ENCODE assay signal across 8 cellular contexts in the genomic region with DNA sequence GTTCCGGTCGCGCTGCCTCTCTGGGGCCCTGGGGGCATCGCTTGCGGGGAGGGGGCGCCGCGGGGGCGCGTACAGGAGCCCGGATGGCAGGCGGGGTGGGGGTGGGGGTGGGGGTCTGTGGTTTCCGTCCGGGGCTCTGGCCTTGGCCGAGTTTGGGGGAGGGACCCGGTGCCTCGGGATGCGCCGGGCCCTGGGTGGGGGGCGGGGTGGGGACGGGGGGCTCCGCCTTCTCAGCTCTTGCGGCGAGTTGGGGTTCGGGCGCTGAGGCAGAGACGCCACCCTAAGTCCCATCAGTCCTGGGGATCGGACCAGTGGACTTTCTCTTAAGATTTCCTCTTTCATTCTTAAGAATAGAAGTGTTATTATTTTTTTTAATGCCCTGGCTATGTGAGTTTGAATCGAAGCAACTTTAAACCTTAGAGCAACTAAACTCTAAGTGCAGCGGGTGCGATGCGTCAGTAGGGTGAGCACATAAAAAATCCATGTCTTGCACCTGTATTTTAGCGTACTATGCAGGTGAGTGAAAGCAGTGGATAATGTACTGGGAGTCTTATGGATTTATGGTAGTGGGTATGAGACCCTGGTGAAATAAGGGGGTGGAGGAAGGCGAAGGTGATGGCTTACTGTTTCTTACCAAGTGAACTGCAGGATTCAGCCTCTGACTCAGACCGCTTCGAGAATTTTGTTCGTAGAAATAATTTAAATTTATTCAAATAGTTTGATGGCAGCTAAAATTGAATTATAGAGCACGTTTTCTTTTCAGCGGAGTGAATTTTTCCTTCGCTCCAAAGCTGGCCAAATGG. TPM values are rescaled to one million over a fixed set of nuclear protein-coding genes. Genes with fewer than 3 reads are reported as not detected.
DNase-seq lines count a peak whose midpoint lies in the region; ATAC-seq and TF ChIP-seq lines count a peak whose summit lies in the region.

No MANE protein-coding gene starts in this region.

- TF ChIP-seq CTCF in DND-41 (IDR thresholded peaks at IDR 0.05; ENCODE audit: borderline replicate concordance, extremely low read depth, low read length, poor library complexity, severe bottlenecking) = no peak

- H3K9ac ChIP-seq in DND-41 (ENCODE audit: low read depth, low read length) = peak overlapping the region; percentile 96
- H3K9ac ChIP-seq in neuronal stem cell (ENCODE audit: low read depth, low read length, poor library complexity) = peak overlapping the region; percentile 68

- no peak overlapping the region for H4K8ac ChIP-seq in neuronal stem cell (ENCODE audit: low read depth, low read length)

- peaks cover 3% of the 10 kb centered on the region for H3K79me1 ChIP-seq in neuronal stem cell (ENCODE audit: low read depth, low read length)

- DNase-seq in DND-41 (no peak), HCEC 1CT (peak; percentile 27), NCI-H748 (lab: John Stamatoyannopoulos, UW; ENCODE audit: unreplicated experiment) (peak; percentile 43), foreskin melanocyte (peak; percentile 50), neuronal stem cell (ENCODE audit: low spot score) (no peak), NCI-H774 (lab: John Stamatoyannopoulos, UW) (no peak)
- DNase-seq in activated gamma-delta T cell treated with anti-CD3 and anti-CD28 coated beads, Interleukin-2, amount 50 U/mL, for 16 hours (ENCODE audit: low read depth) = peak; percentile 9

- peak overlapping the region; percentile 87 for H2BK120ac ChIP-seq in neuronal stem cell (ENCODE audit: low read depth, low read length)

- peaks cover 61% of the 10 kb centered on the region for H3K79me2 ChIP-seq in DND-41 (ENCODE audit: insufficient read depth, low read length)

- WGBS in neuronal stem cell (ENCODE audit: extremely low coverage in 2 of 2, insufficient read length in 2 of 2, insufficient replicate concordance in 1 of 2), 2 donors = no CpG with 5 or more reads among the region's 40 CpGs

- peak overlapping the region; percentile 100 for H3K23ac ChIP-seq in neuronal stem cell (ENCODE audit: low read depth, low read length, poor library complexity)

- H2BK5ac ChIP-seq in neuronal stem cell (ENCODE audit: low read length) = peak overlapping the region; percentile 100

- peak overlapping the region; percentile 76 to 80 for H3K4me3 ChIP-seq in DND-41 (ENCODE audit: low read depth in 1 of 2, low read length in 2 of 2)
- peak overlapping the region; percentile 93 to 96 for H3K4me3 ChIP-seq in neuronal stem cell (ENCODE audit: low read length in 2 of 2)

- H3K4me2 ChIP-seq in DND-41 (ENCODE audit: insufficient read depth, low read length) (peak overlapping the region; percentile 71), neuronal stem cell (ENCODE audit: insufficient read depth, low read length, poor library complexity, severe bottlenecking) (peak overlapping the region; percentile 54)

- peaks cover 50% of the 10 kb centered on the region for H4K20me1 ChIP-seq in DND-41 (ENCODE audit: insufficient read depth, low read length)

- H3K36me3 ChIP-seq in DND-41 (ENCODE audit: insufficient read depth, low read length) = peaks cover 9% of the 10 kb centered on the region; the same call in 1 of the 2 replicates
- H3K36me3 ChIP-seq in neuronal stem cell (replicated peaks in 1 of 2; ENCODE audit: control insufficient read depth in 2 of 2, insufficient read depth in 2 of 2, low read length in 2 of 2) = no peaks in the 10 kb centered on the region

- H2BK15ac ChIP-seq in neuronal stem cell (ENCODE audit: low read length) = no peak overlapping the region

- H3K4me1 ChIP-seq in DND-41 (ENCODE audit: insufficient read depth, low read length) (peaks cover 47% of the 10 kb centered on the region), neuronal stem cell (ENCODE audit: control insufficient read depth in 2 of 2, insufficient read depth in 1 of 2, low read depth in 1 of 2, low read length in 2 of 2) (peaks cover 5 to 19% of the 10 kb centered on the region in 2 donors)

- peak overlapping the region; percentile 97 for H2AK5ac ChIP-seq in neuronal stem cell (ENCODE audit: low read depth, low read length)

- no peak overlapping the region for H2BK12ac ChIP-seq in neuronal stem cell (ENCODE audit: low read length)

- no peak overlapping the region for H3K4ac ChIP-seq in neuronal stem cell (ENCODE audit: low read length)

- H3K18ac ChIP-seq in neuronal stem cell (ENCODE audit: low read length) = no peak overlapping the region

- peak overlapping the region; percentile 94 for H3K14ac ChIP-seq in neuronal stem cell (ENCODE audit: low read length)

- H2AFZ ChIP-seq in DND-41 (ENCODE audit: low read depth, low read length) = peak overlapping the region; percentile 89; the same call in 1 of the 2 replicates
- peak overlapping the region; percentile 98 for H2AFZ ChIP-seq in neuronal stem cell (ENCODE audit: low read length)

- H3K9me3 ChIP-seq in DND-41 (ENCODE audit: insufficient read depth, low read length, severe bottlenecking) = no peaks in the 10 kb centered on the region
- H3K9me3 ChIP-seq in neuronal stem cell (replicated peaks in 1 of 2; ENCODE audit: control insufficient read depth in 2 of 2, insufficient read depth in 1 of 2, low read depth in 1 of 2, low read length in 2 of 2) = no peaks in the 10 kb centered on the region

- peaks cover 18% of the 10 kb centered on the region for H3K27me3 ChIP-seq in DND-41 (ENCODE audit: insufficient read depth, low read length, poor library complexity)
- no peaks in the 10 kb centered on the region for H3K27me3 ChIP-seq in neuronal stem cell (ENCODE audit: control insufficient read depth in 3 of 3, insufficient read depth in 3 of 3, low read depth in 1 of 3, low read length in 3 of 3)

- H4K91ac ChIP-seq in neuronal stem cell (ENCODE audit: low read depth, low read length, poor library complexity) = no peak overlapping the region

- ATAC-seq in DND-41 (ENCODE audit: insufficient read depth, low read depth) = peak; percentile 15
- ATAC-seq in HG03378 (IDR thresholded peaks at IDR 0.05; ENCODE audit: unreplicated experiment) = no peak

- H3K27ac ChIP-seq in DND-41 (ENCODE audit: low read length) (peak overlapping the region; percentile 97), neuronal stem cell (replicated peaks; ENCODE audit: low read length) (peak overlapping the region; percentile 98)

RNA-seq across cellular contexts. Expression of a gene that starts 0.8 kb away (rescaled TPM):
- 337 TPM for polyA plus RNA-seq in neuronal stem cell (2013, experiment 1 of 2)
- polyA plus RNA-seq in neuronal stem cell (2013, experiment 2 of 2) = 331 TPM

Comparison
In these comparisons a context has a peak if more than half of its experiments do, and no peak if none do; other contexts are left out.
1. DNase-seq: peak in HCEC 1CT (single experiment), NCI-H748 (single experiment), activated gamma-delta T cell treated with anti-CD3 and anti-CD28 coated beads, Interleukin-2, amount 50 U/mL, for 16 hours (single experiment) and foreskin melanocyte (single experiment); none in DND-41 (single experiment), neuronal stem cell (single experiment) and NCI-H774 (single experiment).